ENCODE assay signal across 36 cellular contexts in genomic region chr11:99791354-99791753, GRCh38.
"Had no signal": no experiment of that assay in that cellular context is flagged by ENCODE, and none has a peak within 500 bp of the region (broad histone marks: within the 10 kb centered on the region; RNA-seq: fewer than 3 reads in every experiment).

No MANE protein-coding gene starts in this region.

- DNase-seq: Karpas-422, Kasumi-1, MG63, MM.1S, MV-4-11, NCI-H1048, NCI-H1092, NCI-H1092 treated with DMSO at 0.1 percent for 48 hours, NCI-H1105, NCI-H1105 treated with DMSO at 0.1 percent for 48 hours, NCI-H1417, NCI-H1417 treated with DMSO at 0.1 percent for 48 hours, NCI-H1436, NCI-H1436 treated with DMSO at 0.1 percent for 48 hours, NCI-H146, NCI-H1694, NCI-H1694 treated with DMSO at 0.1 percent for 48 hours, NCI-H187, NCI-H187 treated with DMSO at 0.1 percent for 48 hours, NCI-H1930, NCI-H2029, NCI-H2029 treated with DMSO at 0.1 percent for 48 hours, NCI-H2081, NCI-H2081 treated with DMSO at 0.1 percent for 48 hours, NCI-H2107, NCI-H2171, NCI-H2171 treated with DMSO at 0.1 percent for 48 hours, NCI-H2227 treated with DMSO at 0.1 percent for 48 hours, NCI-H226, NCI-H345, NCI-H446, NCI-H446 treated with DMSO at 0.1 percent for 48 hours, NCI-H510A, NCI-H510A treated with DMSO at 0.1 percent for 48 hours, NCI-H524, NCI-H524 treated with DMSO at 0.1 percent for 48 hours had no signal

- H3K27me3 ChIP-seq: MG63 had no signal

- H3K9me3 ChIP-seq: MG63 had no signal

- H3K4me3 ChIP-seq: MG63 had no signal

- H3K36me3 ChIP-seq: MG63 had no signal
